ENCODE assay signal across 19 cellular contexts in the genomic region with DNA sequence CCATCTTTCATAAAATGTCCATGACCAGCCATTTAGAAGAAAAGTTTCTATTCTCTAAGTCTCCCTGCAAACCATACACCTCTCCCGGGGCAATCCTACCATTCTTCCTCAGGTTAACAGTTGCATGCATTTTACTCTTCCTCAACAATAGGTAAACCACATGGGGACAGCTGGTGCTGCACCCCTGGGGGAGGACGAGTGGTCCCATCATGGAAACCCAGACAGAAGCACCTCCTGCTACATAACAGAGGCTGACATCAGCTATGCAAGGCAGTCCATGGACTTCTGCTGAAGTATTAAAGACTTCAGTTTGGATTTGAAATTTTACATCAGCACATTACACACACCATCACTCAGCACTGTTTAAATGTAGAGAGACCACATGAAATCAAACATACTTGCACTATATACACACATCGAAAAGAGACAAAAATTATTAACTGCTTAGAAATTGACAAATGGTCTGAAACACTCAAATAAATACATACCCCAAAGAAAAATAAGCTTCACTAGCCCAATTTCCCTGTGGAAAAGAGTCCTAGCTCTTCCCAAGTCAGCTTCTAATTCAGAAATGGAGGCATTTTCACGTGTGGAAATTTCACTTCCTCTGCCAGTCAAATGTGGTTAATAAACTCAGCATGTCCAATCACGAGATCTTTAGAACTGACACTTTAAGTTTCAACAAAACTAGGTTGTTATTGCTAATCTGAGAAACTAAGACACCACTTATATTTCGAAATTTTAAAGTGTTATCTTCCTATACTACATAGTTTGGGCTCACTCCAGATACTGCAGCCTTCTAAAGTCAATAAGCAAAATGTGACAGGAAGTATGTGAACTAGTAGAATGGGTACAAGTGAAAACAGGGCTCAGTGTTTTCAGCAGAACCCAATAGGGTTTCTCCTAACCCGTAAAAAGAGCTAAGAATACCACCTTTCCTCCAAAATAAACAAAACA.
DNase-seq lines count a peak whose midpoint lies in the region; ATAC-seq and TF ChIP-seq lines count a peak whose summit lies in the region.
"Had no signal": no experiment of that assay in that cellular context is flagged by ENCODE, and none has a peak within 500 bp of the region (broad histone marks: within the 10 kb centered on the region; RNA-seq: fewer than 3 reads in every experiment).

No MANE protein-coding gene starts in this region.

- CTCF ChIA-PET in AG04450 (lab: Charles Lee), result interaction anchor here (0.6 to 4.9 kb wide), 11 partner anchors 11 to 203 kb away, joined by 3 to 24 read pairs (median 5); partner anchors contain the start of gene ROR2

- DNase-seq in AG04450 (ENCODE audit: low read depth, low spot score), result peak; percentile 13
- DNase-seq in brain microvascular endothelial cell, result peak; percentile 12
- peak; percentile 8 for DNase-seq in iPS-NIHi7 (ENCODE audit: extremely low spot score)
- DNase-seq in ecto neural progenitor cell (ENCODE audit: low spot score), result no peak
- no peak for DNase-seq in NCI-H1105 (lab: John Stamatoyannopoulos, UW)
- no peak for DNase-seq in AG08395 (ENCODE audit: low spot score)
- DNase-seq: activated CD4-positive, alpha-beta T cell treated with anti-CD3 and anti-CD28 coated beads for 36 hours; amniotic stem cell; CD8-positive, alpha-beta memory T cell; DMS79 treated with DMSO at 0.1 percent for 48 hours; GOT3; NCI-H1048; NCI-H2107; retina; stimulated activated naive CD4-positive, alpha-beta T cell had no signal

- TF ChIP-seq CTCF in AG04450 (IDR thresholded peaks at IDR 0.05; ENCODE audit: low read depth, low read length) (no peak), KMS-11 (conservative IDR thresholded peaks at IDR 0.05; ENCODE audit: low read depth, low read length) (no peak), brain microvascular endothelial cell (IDR thresholded peaks at IDR 0.05; ENCODE audit: low read depth, low read length, missing control alignments) (no peak)

- no peaks in the 10 kb centered on the region for H3K79me2 ChIP-seq in KMS-11 (ENCODE audit: insufficient read depth, low read depth)

- no peaks in the 10 kb centered on the region for H4K20me1 ChIP-seq in KMS-11 (ENCODE audit: insufficient read depth)

- H3K27ac ChIP-seq in AG04450 (ENCODE audit: low read depth, low read length), result peak overlapping the region; percentile 22
- H3K27ac ChIP-seq in KMS-11, result no peak overlapping the region
- H3K27ac ChIP-seq in brain microvascular endothelial cell, result peak overlapping the region; percentile 25
- H3K27ac ChIP-seq: tibial nerve had no signal

- H3K4me3 ChIP-seq in AG04450 (ENCODE audit: low read depth, low read length), result no peak overlapping the region
- no peak overlapping the region for H3K4me3 ChIP-seq in KMS-11 (IDR thresholded peaks at IDR 0.05; ENCODE audit: insufficient read depth, low read depth, low read length)
- H3K4me3 ChIP-seq in brain microvascular endothelial cell (ENCODE audit: low read depth, low read length), result no peak overlapping the region
- H3K4me3 ChIP-seq: tibial nerve had no signal

- H3K36me3 ChIP-seq in KMS-11 (ENCODE audit: insufficient read depth) (no peaks in the 10 kb centered on the region), brain microvascular endothelial cell (replicated peaks) (no peaks in the 10 kb centered on the region)
- H3K36me3 ChIP-seq: tibial nerve had no signal

- POLR2A ChIA-PET in AG04450 (lab: Yijun Ruan, JAX), result interaction anchor here (0.7 to 1.7 kb wide), 8 partner anchors 8 to 259 kb away, joined by 3 to 9 read pairs (median 4); partner anchors contain the start of gene ROR2

- peak overlapping the region; percentile 5; the same call in 1 of the 2 replicates for H3K4me2 ChIP-seq in KMS-11

- H3K4me1 ChIP-seq in KMS-11 (ENCODE audit: low read depth, poor library complexity, severe bottlenecking), result peaks cover 22% of the 10 kb centered on the region

- H3K9me3 ChIP-seq in AG04450 (ENCODE audit: control insufficient read depth, insufficient read depth, low read length), result no peaks in the 10 kb centered on the region
- H3K9me3 ChIP-seq: tibial nerve had no signal

- H3K27me3 ChIP-seq in AG04450 (ENCODE audit: control insufficient read depth, insufficient read depth, low read length) (no peaks in the 10 kb centered on the region), KMS-11 (ENCODE audit: insufficient read depth, low read depth) (no peaks in the 10 kb centered on the region), brain microvascular endothelial cell (replicated peaks) (no peaks in the 10 kb centered on the region)
- H3K27me3 ChIP-seq: tibial nerve had no signal

- H3K9ac ChIP-seq in KMS-11, result no peak overlapping the region

- H2AFZ ChIP-seq in KMS-11 (ENCODE audit: low read depth), result no peak overlapping the region

- no peak for ATAC-seq in HG03520 (IDR thresholded peaks at IDR 0.05; ENCODE audit: unreplicated experiment)
- ATAC-seq: activated CD4-positive, alpha-beta T cell treated with anti-CD3 and anti-CD28 coated beads for 36 hours; HepG2 had no signal

- in situ Hi-C loops in brain microvascular endothelial cell (cut with HindIII; ENCODE audit: low pct_ligation_motif_present, low sequenced_read_pairs), result no loop called here

Comparison
In these comparisons a context has a peak if more than half of its experiments do, and no peak if none do; other contexts are left out.
1. DNase-seq: peak in AG04450 (single experiment), brain microvascular endothelial cell (single experiment) and iPS-NIHi7 (single experiment); none in ecto neural progenitor cell (single experiment), NCI-H1105 (single experiment) and AG08395 (single experiment).